ENCODE assay signal across 12 cellular contexts in genomic region chr7:55556031-55556430, GRCh38. TPM values are rescaled to one million over a fixed set of nuclear protein-coding genes. Genes with fewer than 3 reads are reported as not detected.
DNase-seq lines count a peak whose midpoint lies in the region; ATAC-seq, FAIRE-seq and TF ChIP-seq lines count a peak whose summit lies in the region.
"Had no signal": no experiment of that assay in that cellular context is flagged by ENCODE, and none has a peak within 500 bp of the region (broad histone marks: within the 10 kb centered on the region; RNA-seq: fewer than 3 reads in every experiment).

No MANE protein-coding gene starts in this region.

- H3K9me3 Mint-ChIP-seq in CD4-positive, CD25-positive, alpha-beta regulatory T cell, result no peaks in the 10 kb centered on the region
- peaks cover 0 to 1% (median 0%) of the 10 kb centered on the region in 11 donors for H3K9me3 Mint-ChIP-seq in naive thymus-derived CD4-positive, alpha-beta T cell

- ATAC-seq in CD4-positive, CD25-positive, alpha-beta regulatory T cell (ENCODE audit: low read depth in 2 of 2), result no peak
- ATAC-seq in GM18873 (IDR thresholded peaks at IDR 0.05; ENCODE audit: low FRiP score, unreplicated experiment), result peak; percentile 26
- ATAC-seq in HG02852 (IDR thresholded peaks at IDR 0.05; ENCODE audit: unreplicated experiment), result peak; percentile 21
- no peak for ATAC-seq in naive thymus-derived CD4-positive, alpha-beta T cell
- ATAC-seq: K562 had no signal

- H3K36me3 Mint-ChIP-seq in CD4-positive, CD25-positive, alpha-beta regulatory T cell, result peaks cover 29% of the 10 kb centered on the region
- H3K36me3 Mint-ChIP-seq in naive thymus-derived CD4-positive, alpha-beta T cell, result peaks cover 11 to 39% (median 17%) of the 10 kb centered on the region in 5 donors

- no peak overlapping the region for H4K5ac ChIP-seq in H1 (ENCODE audit: insufficient read length, low read depth, low read length)

- no peak overlapping the region for H3K14ac ChIP-seq in H1 (ENCODE audit: insufficient read length)

- H3K79me1 ChIP-seq in H1 (ENCODE audit: low read depth, low read length), result peaks cover 39% of the 10 kb centered on the region

- H3K23ac ChIP-seq in H1 (ENCODE audit: insufficient read length), result no peak overlapping the region

- H2BK120ac ChIP-seq in H1 (replicated peaks; ENCODE audit: low read depth, low read length), result no peak overlapping the region

- TF ChIP-seq RAD21 in H1 (IDR thresholded peaks at IDR 0.05 in 1 of 2, conservative IDR thresholded peaks at IDR 0.05 in 1 of 2; ENCODE audit: low read depth in 2 of 2, low read length in 2 of 2), result no peak

- in situ Hi-C loops in HAP-1 (cut with MboI; ENCODE audit: low sequenced_read_pairs), result loop anchor here (25.0 kb wide), 1 partner anchor 794 kb away; the partner anchor contains the start of gene SEC61G

- H3K79me2 ChIP-seq in H1 (ENCODE audit: control insufficient read depth in 1 of 2, insufficient read depth in 2 of 2, low read length in 2 of 2), result peaks cover 16 to 98% of the 10 kb centered on the region in 2 experiments

- peak overlapping the region; percentile 63 to 86 for H3K4me2 ChIP-seq in H1 (ENCODE audit: insufficient read depth in 1 of 2, low read depth in 2 of 2, low read length in 2 of 2)

- H3K27ac ChIP-seq in CD4-positive, CD25-positive, alpha-beta regulatory T cell (ENCODE audit: insufficient read depth, low read length, poor library complexity, severe bottlenecking), result peak overlapping the region; percentile 47
- no peak overlapping the region for H3K27ac ChIP-seq in H1 (ENCODE audit: low read depth, low read length)
- no peak overlapping the region for H3K27ac ChIP-seq in naive thymus-derived CD4-positive, alpha-beta T cell (ENCODE audit: low read depth, low read length)

- H2AFZ ChIP-seq in H1 (ENCODE audit: low read length), result no peak overlapping the region

- 0 out of 2 replicates have a peak overlapping the region, but pooled peaks have one; percentile 37 for H2BK20ac ChIP-seq in H1 (ENCODE audit: low read length)

- H2BK5ac ChIP-seq in H1 (ENCODE audit: low read depth, low read length), result peak overlapping the region; percentile 36; the same call in 1 of the 2 replicates

- peaks cover 25% of the 10 kb centered on the region for H3K36me3 ChIP-seq in CD4-positive, CD25-positive, alpha-beta regulatory T cell (ENCODE audit: control insufficient read depth, insufficient read depth, low read length)
- no peaks in the 10 kb centered on the region for H3K36me3 ChIP-seq in H1 (ENCODE audit: control insufficient read depth in 2 of 4, insufficient read depth in 4 of 4, low read length in 3 of 4)
- H3K36me3 ChIP-seq in naive thymus-derived CD4-positive, alpha-beta T cell (ENCODE audit: control insufficient read depth in 2 of 3, insufficient read depth in 3 of 3, low read length in 3 of 3), result peaks cover 0 to 7% (median 0%) of the 10 kb centered on the region in 3 experiments
- H3K36me3 ChIP-seq in HAP-1 (replicated peaks), result 0 out of 2 replicates have a peak, but pooled peaks cover 2% of the 10 kb centered on the region

- no peaks in the 10 kb centered on the region; the same call in 1 of the 2 replicates for H3K23me2 ChIP-seq in H1 (ENCODE audit: low read depth, low read length)

- DNase-seq in CD4-positive, CD25-positive, alpha-beta regulatory T cell, result no peak
- DNase-seq in H1 (ENCODE audit: low read depth in 1 of 2, low spot score in 2 of 2) (no peak), HAP-1 (ENCODE audit: low spot score in 2 of 2) (no peak), GF-D8 (lab: John Stamatoyannopoulos, UW) (no peak), SIG-M5 (lab: John Stamatoyannopoulos, UW) (no peak)
- DNase-seq in naive thymus-derived CD4-positive, alpha-beta T cell, result no peak
- DNase-seq: midbrain, NCI-H524 treated with DMSO at 0.1 percent for 48 hours had no signal

- H3K27ac Mint-ChIP-seq in CD4-positive, CD25-positive, alpha-beta regulatory T cell, result peak overlapping the region; percentile 63 to 93 (median 89)
- H3K27ac Mint-ChIP-seq in naive thymus-derived CD4-positive, alpha-beta T cell, result peak overlapping the region in 3 of 9 donors; percentile 3 to 57 (median 34)

- no peak overlapping the region for H3K4ac ChIP-seq in H1 (replicated peaks; ENCODE audit: insufficient read length, low read depth, low read length)

- intact Hi-C loops in naive thymus-derived CD4-positive, alpha-beta T cell (cut with micrococcal nuclease), result loop anchor here in 1 of 2 donors (2.0 kb wide), 1 partner anchor 15 kb away; no protein-coding TSS in a partner anchor

- POLR2A ChIA-PET in H1 (lab: Charles Lee; ENCODE audit: partially characterized antibody), result interaction anchor here (0.8 to 2.5 kb wide), 5 partner anchors 9 to 21 kb away, joined by 3 to 11 read pairs (median 3); no protein-coding TSS in a partner anchor
- POLR2A ChIA-PET in naive thymus-derived CD4-positive, alpha-beta T cell (lab: Charles Lee), result interaction anchor here (1.3 to 1.4 kb wide), 2 partner anchors 10 to 13 kb away, joined by 3 to 5 read pairs; no protein-coding TSS in a partner anchor

- TF ChIP-seq POLR2A in H1 (IDR thresholded peaks at IDR 0.05; ENCODE audit: control extremely low read depth in 1 of 2, low read depth in 2 of 2, low read length in 2 of 2), result no peak

- H3K4me1 Mint-ChIP-seq in CD4-positive, CD25-positive, alpha-beta regulatory T cell, result peaks cover 40 to 97% (median 91%) of the 10 kb centered on the region in 4 donors
- peaks cover 73 to 98% (median 96%) of the 10 kb centered on the region in 7 donors for H3K4me1 Mint-ChIP-seq in naive thymus-derived CD4-positive, alpha-beta T cell

- CTCF ChIA-PET in H1 (lab: Charles Lee; ENCODE audit: partially characterized antibody), result interaction anchor here (1.1 to 2.1 kb wide), 4 partner anchors 10 to 29 kb away, joined by 3 to 7 read pairs (median 5); no protein-coding TSS in a partner anchor
- CTCF ChIA-PET in naive thymus-derived CD4-positive, alpha-beta T cell (lab: Charles Lee), result interaction anchor here (0.6 kb wide), 1 partner anchor 139 kb away, joined by 6 read pairs; no protein-coding TSS in a partner anchor

- H3K27me3 Mint-ChIP-seq in CD4-positive, CD25-positive, alpha-beta regulatory T cell, result no peaks in the 10 kb centered on the region
- H3K27me3 Mint-ChIP-seq in naive thymus-derived CD4-positive, alpha-beta T cell, result no peaks in the 10 kb centered on the region

- peak overlapping the region; percentile 4 to 76 (median 28) for H3K4me3 Mint-ChIP-seq in CD4-positive, CD25-positive, alpha-beta regulatory T cell
- H3K4me3 Mint-ChIP-seq in naive thymus-derived CD4-positive, alpha-beta T cell, result peak overlapping the region in 1 of 10 donors; percentile 22

- peak; percentile 58 for FAIRE-seq in H1 (lab: Jason Lieb, UNC)

- H3K18ac ChIP-seq in H1 (ENCODE audit: extremely low read depth, low read length), result 0 out of 2 replicates have a peak overlapping the region, but pooled peaks have one; percentile 42

- H3K56ac ChIP-seq in H1 (replicated peaks; ENCODE audit: insufficient read length, low read depth, low read length), result no peak overlapping the region

- no peak for TF ChIP-seq CTCF in H1 (IDR thresholded peaks at IDR 0.05; ENCODE audit: control extremely low read depth in 1 of 3, insufficient read depth in 1 of 3, low read depth in 1 of 3, low read length in 3 of 3)

- 59% methylated on average over 1 of the region's 1 CpG; no CpG with 5 or more reads in 1 of the 2 experiments for WGBS in H1 (ENCODE audit: extremely low coverage in 1 of 2, insufficient coverage in 1 of 2, insufficient read length in 1 of 2, insufficient replicate concordance in 2 of 2, low coverage in 1 of 2, low lambda C conversion rate in 2 of 2, missing lambda C conversion rate in 1 of 2), 2 experiments

- no peak overlapping the region for H2BK15ac ChIP-seq in H1 (ENCODE audit: low read length)

- TF ChIP-seq EP300 in H1 (IDR thresholded peaks at IDR 0.05; ENCODE audit: borderline replicate concordance in 1 of 2, low read depth in 2 of 2, low read length in 2 of 2), result no peak

- no peak overlapping the region; the same call in 1 of the 2 replicates for H4K8ac ChIP-seq in H1 (ENCODE audit: extremely low read depth, insufficient read depth, low read length)

- H3K9ac ChIP-seq in H1 (replicated peaks in 1 of 4; ENCODE audit: extremely low read depth in 1 of 4, low read depth in 3 of 4, low read length in 3 of 4), result no peak overlapping the region

- H4K20me1 ChIP-seq in H1 (replicated peaks in 1 of 2; ENCODE audit: control insufficient read depth in 1 of 2, insufficient read depth in 2 of 2, low read length in 2 of 2), result peaks cover 6 to 29% of the 10 kb centered on the region in 2 experiments

- H3K9me3 ChIP-seq in CD4-positive, CD25-positive, alpha-beta regulatory T cell (ENCODE audit: control insufficient read depth in 2 of 2, low read length in 2 of 2), result no peaks in the 10 kb centered on the region
- H3K9me3 ChIP-seq in H1 (ENCODE audit: insufficient read depth in 2 of 2, low read depth in 1 of 2, low read length in 1 of 2) (no peaks in the 10 kb centered on the region), HAP-1 (no peaks in the 10 kb centered on the region)
- no peaks in the 10 kb centered on the region for H3K9me3 ChIP-seq in naive thymus-derived CD4-positive, alpha-beta T cell (ENCODE audit: control insufficient read depth in 2 of 3, low read length in 3 of 3)

- 0 out of 2 replicates have a peak overlapping the region, but pooled peaks have one; percentile 82 for H2BK12ac ChIP-seq in H1 (ENCODE audit: low read depth, low read length)

- no peaks in the 10 kb centered on the region for H3K27me3 ChIP-seq in CD4-positive, CD25-positive, alpha-beta regulatory T cell (ENCODE audit: control insufficient read depth, insufficient read depth, low read length)
- no peaks in the 10 kb centered on the region for H3K27me3 ChIP-seq in H1 (replicated peaks in 1 of 4; ENCODE audit: control insufficient read depth in 3 of 4, extremely low read depth in 1 of 4, insufficient read depth in 3 of 4, low read length in 3 of 4)
- no peaks in the 10 kb centered on the region for H3K27me3 ChIP-seq in naive thymus-derived CD4-positive, alpha-beta T cell (ENCODE audit: control insufficient read depth in 2 of 2, insufficient read depth in 2 of 2, low read length in 2 of 2)
- no peaks in the 10 kb centered on the region for H3K27me3 ChIP-seq in HAP-1 (ENCODE audit: low read depth)

- peak overlapping the region; percentile 59 for H4K91ac ChIP-seq in H1 (replicated peaks; ENCODE audit: insufficient read length, low read length)

- peak overlapping the region; percentile 28; the same call in 1 of the 2 replicates for H2AK5ac ChIP-seq in H1 (ENCODE audit: low read depth, low read length)

- peaks cover 88% of the 10 kb centered on the region for H3K4me1 ChIP-seq in CD4-positive, CD25-positive, alpha-beta regulatory T cell (ENCODE audit: control insufficient read depth, insufficient read depth, low read length, poor library complexity, severe bottlenecking)
- H3K4me1 ChIP-seq in H1 (replicated peaks in 1 of 4; ENCODE audit: control insufficient read depth in 3 of 4, insufficient read depth in 4 of 4, low read length in 3 of 4) (peaks cover 13 to 46% (median 26%) of the 10 kb centered on the region in 4 experiments), HAP-1 (peaks cover 7% of the 10 kb centered on the region; the same call in 1 of the 2 replicates)
- peaks cover 24 to 35% of the 10 kb centered on the region in 2 donors for H3K4me1 ChIP-seq in naive thymus-derived CD4-positive, alpha-beta T cell (ENCODE audit: control insufficient read depth in 2 of 2, insufficient read depth in 2 of 2, low read length in 2 of 2)

- no peak overlapping the region for H3K4me3 ChIP-seq in CD4-positive, CD25-positive, alpha-beta regulatory T cell (ENCODE audit: low read depth, low read length)
- H3K4me3 ChIP-seq in H1 (ENCODE audit: extremely low read depth in 1 of 4, insufficient read depth in 2 of 4, low read depth in 3 of 4, low read length in 4 of 4) (peak overlapping the region in 1 of 4 experiments; percentile 42; a peak in 1 of 8 replicates), HAP-1 (no peak overlapping the region)
- no peak overlapping the region for H3K4me3 ChIP-seq in naive thymus-derived CD4-positive, alpha-beta T cell (ENCODE audit: low read length)
- H3K4me3 ChIP-seq: K562, skin epidermis had no signal

RNA-seq across cellular contexts. Expression of gene VOPP1, which starts 16.3 kb away (rescaled TPM):
- 128 TPM for total RNA-seq in CD4-positive, CD25-positive, alpha-beta regulatory T cell
- 10 to 100 TPM; 40.3 to 68.4 (median 56.1) TPM for polyA plus RNA-seq in CD4-positive, CD25-positive, alpha-beta regulatory T cell
- total RNA-seq in H1 (2021; fragmentation: NEBNext Ultra II Directional; extraction: Animal tissue kit (Norgen Biotek cat#: 25700)), result 82.7 and 83.0 TPM in 2 replicates
- 44.7 and 58.8 TPM in 2 replicates for polyA plus RNA-seq in H1 (2011; rRNA removed)
- polyA plus RNA-seq in H1 (2011; cell fraction: cytosol; rRNA removed), result 44.9 TPM
- 53.3 TPM for polyA plus RNA-seq in H1 (2011; cell fraction: nucleus; rRNA removed)
- 59.8 to 62.7 TPM (median 62.1 TPM) in 4 replicates for polyA plus RNA-seq in H1 (2012, experiment 1 of 2)
- polyA plus RNA-seq in H1 (2012, experiment 2 of 2), result 74.8 TPM
- polyA plus RNA-seq in H1 (2013, experiment 1 of 2), result 47.6 TPM
- polyA plus RNA-seq in H1 (2013, experiment 2 of 2), result 51.6 TPM
- polyA minus RNA-seq in H1 (2011; rRNA and poly(A)+ RNA removed), result 76.2 and 81.0 TPM in 2 replicates
- polyA minus RNA-seq in H1 (2011; cell fraction: cytosol; rRNA and poly(A)+ RNA removed), result 51.9 TPM
- 53.8 TPM for polyA minus RNA-seq in H1 (2011; cell fraction: nucleus; rRNA and poly(A)+ RNA removed)
- total RNA-seq in naive thymus-derived CD4-positive, alpha-beta T cell, result 100 to 1,000 TPM in 1 of 5 experiments, 10 to 100 TPM in 4; 66.2 to 111 (median 82.0) TPM
- 10 to 100 TPM; 33.6 to 35.0 TPM for polyA plus RNA-seq in naive thymus-derived CD4-positive, alpha-beta T cell

Comparison
In these comparisons a context has a peak if more than half of its experiments do, and no peak if none do; other contexts are left out.
1. ATAC-seq: peak in GM18873 (single experiment) and HG02852 (single experiment); none in CD4-positive, CD25-positive, alpha-beta regulatory T cell (0 of 2) and naive thymus-derived CD4-positive, alpha-beta T cell (single experiment).